Comparison of ENCODE assay signal across 29 cellular contexts in genomic region chr4:40570348-40571077, GRCh38.
"Had no signal": no experiment of that assay in that cellular context is flagged by ENCODE, and none has a peak within 500 bp of the region (broad histone marks: within the 10 kb centered on the region; RNA-seq: fewer than 3 reads in every experiment).

No MANE protein-coding gene starts in this region.

- H3K27me3 ChIP-seq: adrenal gland, Peyer's patch had no signal

- H3K9me3 ChIP-seq: adrenal gland, Peyer's patch had no signal

- ATAC-seq: activated CD8-positive, alpha-beta memory T cell treated with anti-CD3 and anti-CD28 coated beads, Interleukin-2, amount 10 ng/mL, durations not matched to agents 7 days and 5 days; T-cell had no signal

- H3K4me3 Mint-ChIP-seq: activated CD8-positive, alpha-beta memory T cell treated with anti-CD3 and anti-CD28 coated beads, Interleukin-2, amount 10 ng/mL, durations not matched to agents 7 days and 5 days; activated naive CD4-positive, alpha-beta T cell treated with anti-CD3 and anti-CD28 coated beads, Interleukin-2, amount 10 ng/mL, durations not matched to agents 7 days and 5 days; activated naive CD8-positive, alpha-beta T cell treated with anti-CD3 and anti-CD28 coated beads, Interleukin-2, amount 10 ng/mL, durations not matched to agents 7 days and 5 days; activated T-helper 17 cell treated with anti-CD3 and anti-CD28 coated beads, Interleukin-2, amount 50 U/mL, for 72 hours; T-cell had no signal

- H3K4me3 ChIP-seq: adrenal gland, Peyer's patch had no signal

- DNase-seq: activated CD4-positive, alpha-beta T cell treated with anti-CD3 and anti-CD28 coated beads for 48 hours; activated CD4-positive, alpha-beta T cell treated with anti-CD3 and anti-CD28 coated beads, Interleukin-2, amount 50 U/mL, for 4 hours; activated CD4-positive, CD25-positive, alpha-beta regulatory T cell treated with anti-CD3 and anti-CD28 coated beads, Interleukin-2, amount 50 U/mL, for 72 hours; activated CD8-positive, alpha-beta memory T cell treated with anti-CD3 and anti-CD28 coated beads, Interleukin-2, amount 10 ng/mL, durations not matched to agents 7 days and 5 days; activated gamma-delta T cell; activated naive CD4-positive, alpha-beta T cell treated with anti-CD3 and anti-CD28 coated beads, Interleukin-2, amount 10 ng/mL, durations not matched to agents 7 days and 5 days; activated naive CD8-positive, alpha-beta T cell treated with anti-CD3 and anti-CD28 coated beads, Interleukin-2, amount 10 ng/mL, durations not matched to agents 7 days and 5 days; activated T-cell treated with anti-CD3 and anti-CD28 coated beads, Interleukin-2, amount 50 U/mL, for 48 hours; adrenal gland; anterior cingulate cortex; central memory CD4-positive, alpha-beta T cell; MV-4-11; NCI-H1092 treated with DMSO at 0.1 percent for 48 hours; NCI-H1436; NCI-H1694 treated with DMSO at 0.1 percent for 48 hours; NCI-H2029 treated with DMSO at 0.1 percent for 48 hours; NCI-H345; NCI-H510A; NCI-H526 treated with DMSO at 0.1 percent for 48 hours; NK-92 treated with Interleukin-12 subunit alpha and Interleukin-12 subunit beta, amount 100 ng/mL, for 24 hours; OCI-M1; SHP77; T-cell; WERI-Rb-1 had no signal

- H3K9me3 Mint-ChIP-seq: activated naive CD4-positive, alpha-beta T cell treated with anti-CD3 and anti-CD28 coated beads, Interleukin-2, amount 10 ng/mL, durations not matched to agents 7 days and 5 days; activated naive CD8-positive, alpha-beta T cell treated with anti-CD3 and anti-CD28 coated beads, Interleukin-2, amount 10 ng/mL, durations not matched to agents 7 days and 5 days; activated T-helper 17 cell treated with anti-CD3 and anti-CD28 coated beads, Interleukin-2, amount 50 U/mL, for 72 hours; T-cell had no signal

- H3K36me3 ChIP-seq: adrenal gland, Peyer's patch, WERI-Rb-1 had no signal

- H3K27ac ChIP-seq: KMS-11, Peyer's patch, RWPE1, WERI-Rb-1 had no signal

- H3K36me3 Mint-ChIP-seq: activated CD8-positive, alpha-beta memory T cell treated with anti-CD3 and anti-CD28 coated beads, Interleukin-2, amount 10 ng/mL, durations not matched to agents 7 days and 5 days; activated naive CD8-positive, alpha-beta T cell treated with anti-CD3 and anti-CD28 coated beads, Interleukin-2, amount 10 ng/mL, durations not matched to agents 7 days and 5 days; T-cell had no signal

- H3K4me1 ChIP-seq: Peyer's patch had no signal

- H3K9ac ChIP-seq: KMS-11 had no signal

- H3K4me1 Mint-ChIP-seq: activated T-helper 17 cell treated with anti-CD3 and anti-CD28 coated beads, Interleukin-2, amount 50 U/mL, for 72 hours had no signal

- FAIRE-seq: bronchial epithelial cell had no signal

- H3K4me2 ChIP-seq: KMS-11 had no signal

- H3K27ac Mint-ChIP-seq: activated CD8-positive, alpha-beta memory T cell treated with anti-CD3 and anti-CD28 coated beads, Interleukin-2, amount 10 ng/mL, durations not matched to agents 7 days and 5 days; activated naive CD4-positive, alpha-beta T cell treated with anti-CD3 and anti-CD28 coated beads, Interleukin-2, amount 10 ng/mL, durations not matched to agents 7 days and 5 days; activated naive CD8-positive, alpha-beta T cell treated with anti-CD3 and anti-CD28 coated beads, Interleukin-2, amount 10 ng/mL, durations not matched to agents 7 days and 5 days; activated T-helper 17 cell treated with anti-CD3 and anti-CD28 coated beads, Interleukin-2, amount 50 U/mL, for 72 hours; T-cell had no signal
